ENCODE assay signal across 8 cellular contexts in genomic region chr12:43444940-43445564, GRCh38.
A peak's percentile ranks its signal among the peaks of the same experiment; 100 is the strongest.
DNase-seq lines count a peak whose midpoint lies in the region; ATAC-seq, FAIRE-seq and TF ChIP-seq lines count a peak whose summit lies in the region.

No MANE protein-coding gene starts in this region.

- CTCF ChIA-PET in SK-N-SH (lab: Yijun Ruan, JAX): interaction anchor here (0.8 to 3.1 kb wide), 24 partner anchors 11 to 501 kb away, joined by 3 to 39 read pairs (median 4); no protein-coding TSS in a partner anchor

- peak; percentile 75 for TF ChIP-seq CTCF in D721Med (IDR thresholded peaks at IDR 0.05; ENCODE audit: insufficient read depth, missing control alignments)
- peak; percentile 88 for TF ChIP-seq CTCF in SK-N-SH (IDR thresholded peaks at IDR 0.05)
- TF ChIP-seq CTCF in body of pancreas (IDR thresholded peaks at IDR 0.05): peak; percentile 32 to 89 (median 58)
- TF ChIP-seq CTCF in kidney epithelial cell (IDR thresholded peaks at IDR 0.05; ENCODE audit: insufficient read depth, low read length, poor library complexity, severe bottlenecking): peak; percentile 85

- H3K4me2 ChIP-seq in SK-N-SH: no peak overlapping the region

- no peaks in the 10 kb centered on the region for H3K36me3 ChIP-seq in SK-N-SH (replicated peaks in 1 of 2; ENCODE audit: control insufficient read depth in 1 of 2, insufficient read depth in 2 of 2, low read length in 1 of 2)
- H3K36me3 ChIP-seq in body of pancreas (replicated peaks in 1 of 2; ENCODE audit: insufficient read depth in 1 of 2, low read depth in 2 of 2): no peaks in the 10 kb centered on the region
- no peaks in the 10 kb centered on the region for H3K36me3 ChIP-seq in kidney epithelial cell (ENCODE audit: control insufficient read depth, insufficient read depth, low read length)

- H3K9me3 ChIP-seq in SK-N-SH (no peaks in the 10 kb centered on the region), body of pancreas (no peaks in the 10 kb centered on the region)

- TF ChIP-seq RAD21 in Ishikawa (IDR thresholded peaks at IDR 0.05; ENCODE audit: low read depth): peak; percentile 65
- TF ChIP-seq RAD21 in SK-N-SH (IDR thresholded peaks at IDR 0.05; ENCODE audit: low read length): peak; percentile 61

- POLR2A ChIA-PET in SK-N-SH (lab: Yijun Ruan, JAX): no interaction called here

- H4K20me1 ChIP-seq in SK-N-SH (ENCODE audit: insufficient read depth): no peaks in the 10 kb centered on the region

- H3K27me3 ChIP-seq in SK-N-SH (ENCODE audit: insufficient read depth) (no peaks in the 10 kb centered on the region), body of pancreas (no peaks in the 10 kb centered on the region), kidney epithelial cell (ENCODE audit: control insufficient read depth, insufficient read depth, low read length) (no peaks in the 10 kb centered on the region)

- H3K27ac ChIP-seq in SK-N-SH (ENCODE audit: low read depth in 2 of 2, low read length in 1 of 2) (no peak overlapping the region), body of pancreas (no peak overlapping the region)

- ATAC-seq in GM19395 (IDR thresholded peaks at IDR 0.05; ENCODE audit: unreplicated experiment): peak; percentile 88
- peak; percentile 45 for ATAC-seq in body of pancreas

- H3K4me1 ChIP-seq in SK-N-SH (ENCODE audit: control insufficient read depth in 1 of 2, insufficient read depth in 2 of 2, low read depth in 1 of 2, low read length in 1 of 2) (no peaks in the 10 kb centered on the region; a peak in 1 of 4 replicates), body of pancreas (no peaks in the 10 kb centered on the region)

- TF ChIP-seq EP300 in Ishikawa (IDR thresholded peaks at IDR 0.05; ENCODE audit: borderline replicate concordance) (no peak), SK-N-SH (IDR thresholded peaks at IDR 0.05; ENCODE audit: borderline replicate concordance in 1 of 2, low read depth in 1 of 2, low read length in 1 of 2) (no peak)

- H3K9ac ChIP-seq in SK-N-SH: no peak overlapping the region

- intact Hi-C loops in body of pancreas (cut with DNase I): no loop called here

- H3K4me3 ChIP-seq in SK-N-SH (ENCODE audit: low read depth in 2 of 2, low read length in 1 of 2) (no peak overlapping the region), body of pancreas (no peak overlapping the region), kidney epithelial cell (ENCODE audit: low read depth, low read length) (no peak overlapping the region)

- no peak overlapping the region for H2AFZ ChIP-seq in SK-N-SH (ENCODE audit: low read depth)

- no peaks in the 10 kb centered on the region for H3K9me2 ChIP-seq in SK-N-SH

- FAIRE-seq in D721Med (lab: Jason Lieb, UNC): peak; percentile 64

- no peak for DNase-seq in D721Med (ENCODE audit: insufficient read length, low spot score)
- DNase-seq in SK-N-SH: peak; percentile 10
- peak; percentile 47 to 70 (median 56) for DNase-seq in body of pancreas
- peak; percentile 18 for DNase-seq in kidney epithelial cell (ENCODE audit: low read depth)
- peak; percentile 17 to 50 (median 18) for DNase-seq in stimulated activated CD4-positive, alpha-beta T cell treated with anti-CD3 and anti-CD28 coated beads, TNF-alpha, amount 100 ng/mL, for 48 hours (ENCODE audit: low read depth in 3 of 3)
- DNase-seq in ureter (ENCODE audit: low spot score): no peak

- H3F3A ChIP-seq in SK-N-SH (replicated peaks; ENCODE audit: insufficient read depth): no peaks in the 10 kb centered on the region

- no peaks in the 10 kb centered on the region for H3K79me2 ChIP-seq in SK-N-SH (ENCODE audit: insufficient read depth)

- 40% methylated on average over 3 of the region's 3 CpGs for WGBS in SK-N-SH (ENCODE audit: low lambda C conversion rate)
- 39 to 40% methylated on average over 3 of the region's 3 CpGs for WGBS in body of pancreas, 2 donors

- TF ChIP-seq POLR2A in body of pancreas (IDR thresholded peaks at IDR 0.05): no peak

TF ChIP-seq in Ishikawa, 13 proteins besides CTCF, POLR2A, EP300 and RAD21 (continues in another document):
- no peak for TF ChIP-seq EGR1 (IDR thresholded peaks at IDR 0.05)
- no peak for TF ChIP-seq USF1 (IDR thresholded peaks at IDR 0.05)
- TF ChIP-seq TCF12 (IDR thresholded peaks at IDR 0.05; ENCODE audit: low read depth): no peak
- no peak for TF ChIP-seq TAF1 (IDR thresholded peaks at IDR 0.05; ENCODE audit: low read depth)
- TF ChIP-seq, protein P1, sequence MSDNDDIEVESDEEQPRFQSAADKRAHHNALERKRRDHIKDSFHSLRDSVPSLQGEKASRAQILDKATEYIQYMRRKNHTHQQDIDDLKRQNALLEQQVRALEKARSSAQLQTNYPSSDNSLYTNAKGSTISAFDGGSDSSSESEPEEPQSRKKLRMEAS (IDR thresholded peaks at IDR 0.05): no peak
- TF ChIP-seq NFIC (IDR thresholded peaks at IDR 0.05): no peak
- no peak for TF ChIP-seq TEAD4 (IDR thresholded peaks at IDR 0.05)
- no peak for TF ChIP-seq ZBTB7A (IDR thresholded peaks at IDR 0.05; ENCODE audit: low read depth)
- no peak for TF ChIP-seq FOXM1 (IDR thresholded peaks at IDR 0.05; ENCODE audit: borderline replicate concordance, low read depth)

TF ChIP-seq in SK-N-SH, 30 proteins besides CTCF, POLR2A, EP300 and RAD21:
- TF ChIP-seq SMC3 (IDR thresholded peaks at IDR 0.05; ENCODE audit: low read depth, low read length) (peak; percentile 53), USF1 (IDR thresholded peaks at IDR 0.05; ENCODE audit: borderline replicate concordance, low read depth) (no peak)

Comparison
In these comparisons a context has a peak if more than half of its experiments do, and no peak if none do; other contexts are left out.
1. DNase-seq: peak in SK-N-SH (single experiment), body of pancreas (4 of 4), kidney epithelial cell (single experiment) and stimulated activated CD4-positive, alpha-beta T cell treated with anti-CD3 and anti-CD28 coated beads, TNF-alpha, amount 100 ng/mL, for 48 hours (3 of 3); none in D721Med (single experiment) and ureter (single experiment).
2. Peak in every context shown above with its lines, with median percentiles within 50 percentile points of each other: CTCF ChIP-seq.